In the genomic region with DNA sequence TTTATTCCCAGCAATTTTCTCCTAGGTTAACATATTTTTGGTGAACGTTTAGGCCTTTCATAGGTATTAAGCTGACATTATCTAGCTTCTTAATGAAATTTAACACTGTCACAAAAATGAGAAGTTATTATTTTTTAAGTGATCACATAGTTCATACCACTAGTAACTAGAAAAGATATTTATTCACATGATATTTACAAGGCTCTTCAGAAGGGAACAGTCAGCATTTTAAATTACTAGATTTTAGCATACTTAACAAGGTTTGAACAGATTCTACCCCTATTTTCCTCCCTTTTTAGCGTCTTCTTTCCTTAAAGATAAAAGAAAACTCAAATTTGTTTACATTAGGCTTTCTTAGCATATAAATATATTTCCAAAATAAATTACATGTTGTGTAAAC, we compare ENCODE assay signal across 10 cellular contexts.
"Had no signal": no experiment of that assay in that cellular context is flagged by ENCODE, and none has a peak within 500 bp of the region (broad histone marks: within the 10 kb centered on the region; RNA-seq: fewer than 3 reads in every experiment).

No MANE protein-coding gene starts in this region.

- H3K9ac ChIP-seq: GM23248, KMS-11 had no signal

- H3K9me3 ChIP-seq: HAP-1 had no signal

- H3K27ac ChIP-seq: GM23248, KMS-11 had no signal

- FAIRE-seq: HTR-8/SVneo had no signal

- ATAC-seq: HCT116 had no signal

- H3K4me3 ChIP-seq: GM23248, HAP-1 had no signal

- DNase-seq: GM23248, GOT3, H7, HFFc6, IMR-90, KBM-7 had no signal

- H3K4me1 ChIP-seq: HAP-1 had no signal
